ENCODE assay signal across 7 cellular contexts in the genomic region with DNA sequence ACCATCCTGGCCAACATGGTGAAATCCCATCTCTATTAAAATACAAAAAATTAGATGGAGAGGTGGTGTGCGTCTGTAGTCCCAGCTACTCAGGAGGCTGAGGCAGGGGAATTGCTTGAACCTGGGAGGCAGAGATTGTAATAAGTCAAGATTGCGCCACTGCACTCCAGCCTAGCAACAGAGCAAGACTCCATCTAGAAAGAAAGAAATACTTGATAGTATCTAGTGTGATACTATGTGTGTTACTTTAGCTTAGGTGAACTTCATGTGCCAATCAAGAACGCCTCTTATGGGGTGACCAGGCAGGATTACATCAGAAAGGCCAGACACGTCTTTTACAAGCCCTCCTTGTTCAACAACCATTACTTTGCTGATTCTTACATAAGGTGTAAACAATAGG.
"Had no signal": no experiment of that assay in that cellular context is flagged by ENCODE, and none has a peak within 500 bp of the region (broad histone marks: within the 10 kb centered on the region; RNA-seq: fewer than 3 reads in every experiment).

No MANE protein-coding gene starts in this region.

- H3K27ac ChIP-seq: GM23248, HL-60 had no signal

- H2AFZ ChIP-seq: GM23248 had no signal

- H3K4me3 ChIP-seq: GM23248, K562 had no signal

- H3K27ac Mint-ChIP-seq: H9 had no signal

- DNase-seq: H9, HCEC 1CT, KG1 had no signal

- H3K9ac ChIP-seq: GM23248 had no signal

- ATAC-seq: HepG2, K562 had no signal

- H3K4me3 Mint-ChIP-seq: H9 had no signal
